19 cellular contexts compared by ENCODE assay signal in genomic region chr16:84314814-84315213, GRCh38. TPM values are rescaled to one million over a fixed set of nuclear protein-coding genes. Genes with fewer than 3 reads are reported as not detected.
DNase-seq lines count a peak whose midpoint lies in the region; ATAC-seq and TF ChIP-seq lines count a peak whose summit lies in the region.
"Had no signal": no experiment of that assay in that cellular context is flagged by ENCODE, and none has a peak within 500 bp of the region (broad histone marks: within the 10 kb centered on the region; RNA-seq: fewer than 3 reads in every experiment).

No MANE protein-coding gene starts in this region.

- no peak overlapping the region for H2BK120ac ChIP-seq in IMR-90 (ENCODE audit: low read depth, low read length)

- H3K18ac ChIP-seq in IMR-90 (ENCODE audit: low read depth, low read length): no peak overlapping the region

- H3K27ac ChIP-seq in IMR-90 (ENCODE audit: insufficient read depth, low read length): no peak overlapping the region
- no peak overlapping the region for H3K27ac ChIP-seq in brain microvascular endothelial cell
- H3K27ac ChIP-seq in upper lobe of right lung: no peak overlapping the region
- H3K27ac ChIP-seq: SJCRH30 had no signal

- no peak overlapping the region for H2AK9ac ChIP-seq in IMR-90 (replicated peaks; ENCODE audit: low read depth, low read length, poor library complexity)

- H2AK5ac ChIP-seq in IMR-90 (ENCODE audit: low read depth, low read length): no peak overlapping the region

- no peak overlapping the region for H4K8ac ChIP-seq in IMR-90 (ENCODE audit: low read depth in 2 of 2, low read length in 2 of 2)

- H3K56ac ChIP-seq in IMR-90 (ENCODE audit: extremely low read depth, insufficient read depth, low read length): no peak overlapping the region

- no peak overlapping the region for H3K23ac ChIP-seq in IMR-90 (ENCODE audit: low read depth, low read length)

- H3K4me2 ChIP-seq in IMR-90 (ENCODE audit: low read depth, low read length): no peak overlapping the region

- WGBS in IMR-90 (ENCODE audit: extremely low coverage in 2 of 2, insufficient read length in 1 of 2), 2 experiments: 67% methylated on average over 1 of the region's 4 CpGs; no CpG with 5 or more reads in 1 of the 2 experiments

- no peak for TF ChIP-seq POLR2A in IMR-90 (IDR thresholded peaks at IDR 0.05; ENCODE audit: low read depth, low read length)

- H4K20me1 ChIP-seq in IMR-90 (ENCODE audit: insufficient read depth, low read length): no peaks in the 10 kb centered on the region

- dilution Hi-C loops in IMR-90 (cut with HindIII; ENCODE audit: low sequenced_read_pairs, unreplicated experiment): no loop called here

- no peak for TF ChIP-seq RAD21 in IMR-90 (IDR thresholded peaks at IDR 0.05; ENCODE audit: low read length)

- CTCF ChIA-PET in IMR-90 (lab: Yijun Ruan, JAX): interaction anchor here (1.1 kb wide), 1 partner anchor 38 kb away, joined by 3 read pairs; no protein-coding TSS in a partner anchor

- H3K4me3 ChIP-seq in IMR-90 (ENCODE audit: insufficient read depth, low read depth, low read length): no peak overlapping the region
- no peak overlapping the region for H3K4me3 ChIP-seq in brain microvascular endothelial cell (ENCODE audit: low read depth, low read length)
- H3K4me3 ChIP-seq in upper lobe of right lung: no peak overlapping the region
- H3K4me3 ChIP-seq: GM12878, SJCRH30 had no signal

- no peak for TF ChIP-seq CTCF in IMR-90 (conservative IDR thresholded peaks at IDR 0.05; ENCODE audit: low read depth, low read length)
- TF ChIP-seq CTCF in brain microvascular endothelial cell (IDR thresholded peaks at IDR 0.05; ENCODE audit: low read depth, low read length, missing control alignments): no peak
- no peak for TF ChIP-seq CTCF in upper lobe of right lung (IDR thresholded peaks at IDR 0.05)

- H2BK15ac ChIP-seq in IMR-90 (ENCODE audit: low read depth, low read length): no peak overlapping the region

- POLR2A ChIA-PET in IMR-90 (lab: Charles Lee; ENCODE audit: unreplicated experiment): no interaction called here

- no peak overlapping the region for H3K4ac ChIP-seq in IMR-90 (ENCODE audit: low read depth, low read length)

- H3K27me3 ChIP-seq in IMR-90 (ENCODE audit: control insufficient read depth, insufficient read depth, low read length): no peaks in the 10 kb centered on the region
- peaks cover 20% of the 10 kb centered on the region for H3K27me3 ChIP-seq in brain microvascular endothelial cell (replicated peaks)
- H3K27me3 ChIP-seq in upper lobe of right lung: no peaks in the 10 kb centered on the region
- H3K27me3 ChIP-seq: SJCRH30 had no signal

- peaks cover 14% of the 10 kb centered on the region for H3K36me3 ChIP-seq in IMR-90 (ENCODE audit: control insufficient read depth, insufficient read depth, low read length)
- H3K36me3 ChIP-seq in brain microvascular endothelial cell (replicated peaks): no peaks in the 10 kb centered on the region
- H3K36me3 ChIP-seq in upper lobe of right lung: no peaks in the 10 kb centered on the region
- H3K36me3 ChIP-seq: BE2C, SJCRH30 had no signal

- no peak overlapping the region for H3K14ac ChIP-seq in IMR-90 (replicated peaks; ENCODE audit: low read depth, low read length)

- in situ Hi-C loops in IMR-90 (cut with MboI; ENCODE audit: low sequenced_read_pairs): no loop called here
- in situ Hi-C loops in brain microvascular endothelial cell (cut with HindIII; ENCODE audit: low pct_ligation_motif_present, low sequenced_read_pairs): no loop called here

- no peak overlapping the region for H4K91ac ChIP-seq in IMR-90 (ENCODE audit: insufficient read depth, low read depth, low read length)

- BruUV-seq in IMR-90 (replicated peaks; lab: Mats Ljungman, UMichigan): no TSS peak

- intact Hi-C loops in IMR-90 (cut with micrococcal nuclease) (no loop called here), upper lobe of right lung (cut with DNase I) (no loop called here)

- no peak overlapping the region for H2BK20ac ChIP-seq in IMR-90 (ENCODE audit: low read depth, low read length)

- H3K79me1 ChIP-seq in IMR-90 (ENCODE audit: low read depth in 1 of 2, low read length in 2 of 2): no peaks in the 10 kb centered on the region; a peak in 2 of 4 replicates

- no peak overlapping the region for H2BK5ac ChIP-seq in IMR-90 (ENCODE audit: low read depth, low read length, poor library complexity, severe bottlenecking)

- no peak overlapping the region for H3K9ac ChIP-seq in IMR-90 (ENCODE audit: low read depth, low read length)

- peaks cover 4% of the 10 kb centered on the region for H3K9me3 ChIP-seq in IMR-90 (ENCODE audit: control insufficient read depth, insufficient read depth, low read length)
- H3K9me3 ChIP-seq in upper lobe of right lung: no peaks in the 10 kb centered on the region
- H3K9me3 ChIP-seq: BE2C, SJCRH30 had no signal

- no peak overlapping the region for H2AFZ ChIP-seq in IMR-90 (replicated peaks; ENCODE audit: low read length, poor library complexity)

- H3K4me1 ChIP-seq in IMR-90 (ENCODE audit: control insufficient read depth, insufficient read depth, low read length) (no peaks in the 10 kb centered on the region; the same call in 1 of the 2 replicates), upper lobe of right lung (peaks cover 5% of the 10 kb centered on the region)
- H3K4me1 ChIP-seq: BE2C, SJCRH30 had no signal

- peak; percentile 34 for ATAC-seq in IMR-90 (ENCODE audit: low read depth)
- ATAC-seq in esophagus mucosa: peak; percentile 18
- no peak for ATAC-seq in upper lobe of right lung
- ATAC-seq in GM18502 (IDR thresholded peaks at IDR 0.05; ENCODE audit: poor library complexity, unreplicated experiment): no peak
- ATAC-seq: GM12878, Panc1 had no signal

- H3K9me1 ChIP-seq in IMR-90 (ENCODE audit: insufficient read depth, low read length): no peaks in the 10 kb centered on the region

- peak; percentile 31 for DNase-seq in IMR-90
- DNase-seq in brain microvascular endothelial cell: peak; percentile 2
- peak; percentile 13 for DNase-seq in upper lobe of right lung
- DNase-seq in iPS-NIHi11 (ENCODE audit: low spot score): no peak
- DNase-seq in Kasumi-1 (lab: John Stamatoyannopoulos, UW): no peak
- DNase-seq: BE2C, DMS79, HCEC 1CT, NCI-H1105 treated with DMSO at 0.1 percent for 48 hours, NCI-H2029 treated with DMSO at 0.1 percent for 48 hours, NCI-H345, NCI-H524, NCI-H774, SJCRH30 had no signal

- no peak overlapping the region for H4K5ac ChIP-seq in IMR-90 (ENCODE audit: low read depth, low read length)

TF ChIP-seq in IMR-90, 13 proteins besides CTCF, POLR2A, EP300 and RAD21:
- no peak for TF ChIP-seq FOS (IDR thresholded peaks at IDR 0.05; ENCODE audit: low read depth, low read length)
- 0 out of 2 replicates have a peak, but pooled peaks have one; percentile 16 for TF ChIP-seq CEBPB (IDR thresholded peaks at IDR 0.05; ENCODE audit: low read depth, low read length)

RNA-seq across cellular contexts. Expression of gene WFDC1, which starts 20.1 kb away (rescaled TPM):
- 4.7 and 5.0 TPM in 2 replicates for total RNA-seq in IMR-90 (2012; rRNA removed)
- polyA plus RNA-seq in IMR-90 (2012; rRNA removed): 6.8 and 7.0 TPM in 2 replicates
- polyA plus RNA-seq in IMR-90 (2012; cell fraction: cytosol; rRNA removed): 3.9 and 5.8 TPM in 2 replicates
- 4.6 and 4.9 TPM in 2 replicates for polyA plus RNA-seq in IMR-90 (2012; cell fraction: nucleus; rRNA removed; ENCODE audit: low replicate concordance)
- total RNA-seq in esophagus mucosa: 1.1 TPM
- total RNA-seq in upper lobe of right lung: 26.0 TPM
- total RNA-seq: A673, GM12878 had no signal
- polyA plus RNA-seq: GM12878 had no signal

RNA-seq across cellular contexts. Expression of gene ATP2C2, which starts 53.5 kb away (rescaled TPM):
- total RNA-seq in IMR-90 (2012; rRNA removed) (not detected in 2 replicates), esophagus mucosa (6.9 TPM), upper lobe of right lung (48.9 TPM)
- polyA plus RNA-seq in IMR-90 (2012; rRNA removed): not detected in 2 replicates
- polyA plus RNA-seq in IMR-90 (2012; cell fraction: cytosol; rRNA removed): 0.07 TPM in 1 of 2 replicates, not detected in the other
- polyA plus RNA-seq in IMR-90 (2012; cell fraction: nucleus; rRNA removed; ENCODE audit: low replicate concordance): not detected in 2 replicates
- total RNA-seq: A673, GM12878 had no signal

Comparison
In these comparisons a context has a peak if more than half of its experiments do, and no peak if none do; other contexts are left out.
1. ATAC-seq: peak in IMR-90 (single experiment) and esophagus mucosa (single experiment); none in upper lobe of right lung (single experiment) and GM18502 (single experiment).
2. DNase-seq: peak in IMR-90 (single experiment), brain microvascular endothelial cell (single experiment) and upper lobe of right lung (single experiment); none in iPS-NIHi11 (single experiment) and Kasumi-1 (0 of 2).